In the genomic region with DNA sequence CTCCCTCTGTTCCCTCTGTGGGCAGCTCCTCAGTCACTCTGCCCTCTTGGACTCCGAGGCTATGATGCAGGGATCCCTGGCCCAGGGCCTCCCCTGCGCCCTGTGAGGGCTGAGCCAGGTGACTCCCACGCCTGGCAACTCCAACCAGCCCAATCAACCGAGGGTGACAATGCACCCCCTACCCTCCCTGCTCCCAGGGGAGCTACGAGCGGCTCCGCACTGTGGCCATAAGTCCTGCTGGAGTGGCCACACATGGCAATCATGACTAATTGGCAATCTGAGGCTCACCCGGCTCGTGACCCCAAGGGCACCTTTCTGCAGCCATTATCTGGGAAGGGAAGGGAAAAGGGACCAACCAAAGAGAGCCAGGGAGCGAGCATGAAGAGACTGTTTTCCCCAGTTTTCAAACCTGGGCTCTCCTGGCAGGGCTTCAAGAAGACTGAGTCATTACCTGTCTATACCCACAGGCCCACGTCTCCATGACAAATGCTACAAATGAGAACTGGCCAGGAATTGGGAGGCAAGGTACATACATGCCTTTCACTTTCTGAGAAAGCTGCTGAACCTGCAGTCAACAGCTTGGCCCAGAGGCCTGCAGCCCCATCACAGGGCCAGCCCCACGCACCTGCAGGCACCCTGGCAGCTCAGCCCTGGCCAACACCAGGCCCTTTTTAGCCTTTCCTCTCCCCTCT, we compare ENCODE assay signal across 1 cellular context.
TF ChIP-seq lines count a peak whose summit lies in the region.

No MANE protein-coding gene starts in this region.

TF ChIP-seq in GM23338, 12 proteins besides CTCF, POLR2A, EP300 and RAD21 (continued from another document):
- TF ChIP-seq, protein P1, sequence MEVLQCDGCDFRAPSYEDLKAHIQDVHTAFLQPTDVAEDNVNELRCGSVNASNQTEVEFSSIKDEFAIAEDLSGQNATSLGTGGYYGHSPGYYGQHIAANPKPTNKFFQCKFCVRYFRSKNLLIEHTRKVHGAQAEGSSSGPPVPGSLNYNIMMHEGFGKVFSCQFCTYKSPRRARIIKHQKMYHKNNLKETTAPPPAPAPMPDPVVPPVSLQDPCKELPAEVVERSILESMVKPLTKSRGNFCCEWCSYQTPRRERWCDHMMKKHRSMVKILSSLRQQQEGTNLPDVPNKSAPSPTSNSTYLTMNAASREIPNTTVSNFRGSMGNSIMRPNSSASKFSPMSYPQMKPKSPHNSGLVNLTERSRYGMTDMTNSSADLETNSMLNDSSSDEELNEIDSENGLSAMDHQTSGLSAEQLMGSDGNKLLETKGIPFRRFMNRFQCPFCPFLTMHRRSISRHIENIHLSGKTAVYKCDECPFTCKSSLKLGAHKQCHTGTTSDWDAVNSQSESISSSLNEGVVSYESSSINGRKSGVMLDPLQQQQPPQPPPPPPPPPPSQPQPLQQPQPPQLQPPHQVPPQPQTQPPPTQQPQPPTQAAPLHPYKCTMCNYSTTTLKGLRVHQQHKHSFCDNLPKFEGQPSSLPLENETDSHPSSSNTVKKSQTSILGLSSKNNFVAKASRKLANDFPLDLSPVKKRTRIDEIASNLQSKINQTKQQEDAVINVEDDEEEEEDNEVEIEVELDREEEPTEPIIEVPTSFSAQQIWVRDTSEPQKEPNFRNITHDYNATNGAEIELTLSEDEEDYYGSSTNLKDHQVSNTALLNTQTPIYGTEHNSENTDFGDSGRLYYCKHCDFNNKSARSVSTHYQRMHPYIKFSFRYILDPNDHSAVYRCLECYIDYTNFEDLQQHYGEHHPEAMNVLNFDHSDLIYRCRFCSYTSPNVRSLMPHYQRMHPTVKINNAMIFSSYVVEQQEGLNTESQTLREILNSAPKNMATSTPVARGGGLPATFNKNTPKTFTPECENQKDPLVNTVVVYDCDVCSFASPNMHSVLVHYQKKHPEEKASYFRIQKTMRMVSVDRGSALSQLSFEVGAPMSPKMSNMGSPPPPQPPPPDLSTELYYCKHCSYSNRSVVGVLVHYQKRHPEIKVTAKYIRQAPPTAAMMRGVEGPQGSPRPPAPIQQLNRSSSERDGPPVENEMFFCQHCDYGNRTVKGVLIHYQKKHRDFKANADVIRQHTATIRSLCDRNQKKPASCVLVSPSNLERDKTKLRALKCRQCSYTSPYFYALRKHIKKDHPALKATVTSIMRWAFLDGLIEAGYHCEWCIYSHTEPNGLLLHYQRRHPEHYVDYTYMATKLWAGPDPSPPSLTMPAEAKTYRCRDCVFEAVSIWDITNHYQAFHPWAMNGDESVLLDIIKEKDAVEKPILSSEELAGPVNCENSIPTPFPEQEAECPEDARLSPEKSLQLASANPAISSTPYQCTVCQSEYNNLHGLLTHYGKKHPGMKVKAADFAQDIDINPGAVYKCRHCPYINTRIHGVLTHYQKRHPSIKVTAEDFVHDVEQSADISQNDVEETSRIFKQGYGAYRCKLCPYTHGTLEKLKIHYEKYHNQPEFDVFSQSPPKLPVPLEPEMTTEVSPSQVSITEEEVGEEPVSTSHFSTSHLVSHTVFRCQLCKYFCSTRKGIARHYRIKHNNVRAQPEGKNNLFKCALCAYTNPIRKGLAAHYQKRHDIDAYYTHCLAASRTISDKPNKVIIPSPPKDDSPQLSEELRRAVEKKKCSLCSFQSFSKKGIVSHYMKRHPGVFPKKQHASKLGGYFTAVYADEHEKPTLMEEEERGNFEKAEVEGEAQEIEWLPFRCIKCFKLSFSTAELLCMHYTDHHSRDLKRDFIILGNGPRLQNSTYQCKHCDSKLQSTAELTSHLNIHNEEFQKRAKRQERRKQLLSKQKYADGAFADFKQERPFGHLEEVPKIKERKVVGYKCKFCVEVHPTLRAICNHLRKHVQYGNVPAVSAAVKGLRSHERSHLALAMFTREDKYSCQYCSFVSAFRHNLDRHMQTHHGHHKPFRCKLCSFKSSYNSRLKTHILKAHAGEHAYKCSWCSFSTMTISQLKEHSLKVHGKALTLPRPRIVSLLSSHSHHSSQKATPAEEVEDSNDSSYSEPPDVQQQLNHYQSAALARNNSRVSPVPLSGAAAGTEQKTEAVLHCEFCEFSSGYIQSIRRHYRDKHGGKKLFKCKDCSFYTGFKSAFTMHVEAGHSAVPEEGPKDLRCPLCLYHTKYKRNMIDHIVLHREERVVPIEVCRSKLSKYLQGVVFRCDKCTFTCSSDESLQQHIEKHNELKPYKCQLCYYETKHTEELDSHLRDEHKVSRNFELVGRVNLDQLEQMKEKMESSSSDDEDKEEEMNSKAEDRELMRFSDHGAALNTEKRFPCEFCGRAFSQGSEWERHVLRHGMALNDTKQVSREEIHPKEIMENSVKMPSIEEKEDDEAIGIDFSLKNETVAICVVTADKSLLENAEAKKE (CRISPR knock-in tag; IDR thresholded peaks at IDR 0.05) = no peak
- no peak for TF ChIP-seq CREB1 (CRISPR knock-in tag; IDR thresholded peaks at IDR 0.05; ENCODE audit: low read depth)
- TF ChIP-seq, protein P2, sequence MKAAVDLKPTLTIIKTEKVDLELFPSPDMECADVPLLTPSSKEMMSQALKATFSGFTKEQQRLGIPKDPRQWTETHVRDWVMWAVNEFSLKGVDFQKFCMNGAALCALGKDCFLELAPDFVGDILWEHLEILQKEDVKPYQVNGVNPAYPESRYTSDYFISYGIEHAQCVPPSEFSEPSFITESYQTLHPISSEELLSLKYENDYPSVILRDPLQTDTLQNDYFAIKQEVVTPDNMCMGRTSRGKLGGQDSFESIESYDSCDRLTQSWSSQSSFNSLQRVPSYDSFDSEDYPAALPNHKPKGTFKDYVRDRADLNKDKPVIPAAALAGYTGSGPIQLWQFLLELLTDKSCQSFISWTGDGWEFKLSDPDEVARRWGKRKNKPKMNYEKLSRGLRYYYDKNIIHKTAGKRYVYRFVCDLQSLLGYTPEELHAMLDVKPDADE (IDR thresholded peaks at IDR 0.05) = no peak
- TF ChIP-seq ZNF331 (CRISPR knock-in tag; IDR thresholded peaks at IDR 0.05; ENCODE audit: low read depth) = no peak
